In genomic region chr16:73009710-73010109, GRCh38 we compare ENCODE assay signal across 7 cellular contexts. TPM values are rescaled to one million over a fixed set of nuclear protein-coding genes. Genes with fewer than 3 reads are reported as not detected.
DNase-seq lines count a peak whose midpoint lies in the region; ATAC-seq and TF ChIP-seq lines count a peak whose summit lies in the region.
"Not testable (repeated sequence)": the region's sequence is repeated elsewhere in the genome, so short reads cannot be mapped to it uniquely, and the experiment has no call there.

No MANE protein-coding gene starts in this region.

- peak overlapping the region; percentile 43 for H3K4me2 ChIP-seq in BLaER1

- peak; percentile 6 for DNase-seq in NCI-H69 (lab: John Stamatoyannopoulos, UW)
- peak; percentile 13 for DNase-seq in activated effector memory CD4-positive, alpha-beta T cell treated with anti-CD3 and anti-CD28 coated beads, Interleukin-2, amount 50 U/mL, for 16 hours
- DNase-seq in left cardiac atrium: peak; percentile 9
- DNase-seq in mesenteric fat pad (ENCODE audit: low spot score): peak; percentile 51
- peak; percentile 22 for DNase-seq in sciatic nerve (ENCODE audit: low spot score)
- peak; percentile 13 for DNase-seq in upper lobe of right lung

- not testable (repeated sequence) for H3K9me3 ChIP-seq in BLaER1, upper lobe of right lung

- H3K27ac ChIP-seq in BLaER1, upper lobe of right lung: not testable (repeated sequence)

- H3K9ac ChIP-seq in BLaER1: not testable (repeated sequence)

- not testable (repeated sequence) for H3K36me3 ChIP-seq in BLaER1, upper lobe of right lung

- not testable (repeated sequence) for TF ChIP-seq CTCF in upper lobe of right lung (IDR thresholded peaks at IDR 0.05)

- not testable (repeated sequence) for H3K4me3 ChIP-seq in BLaER1, upper lobe of right lung

- not testable (repeated sequence) for H4K20me1 ChIP-seq in BLaER1

- H3K27me3 ChIP-seq in BLaER1, upper lobe of right lung: not testable (repeated sequence)

- H3K4me1 ChIP-seq in BLaER1: peaks cover 10% of the 10 kb centered on the region
- not testable (repeated sequence) for H3K4me1 ChIP-seq in upper lobe of right lung

- intact Hi-C loops in left cardiac atrium (cut with DNase I); sciatic nerve (cut with DNase I); upper lobe of right lung (cut with DNase I): not testable (repeated sequence)

- not testable (repeated sequence) for ATAC-seq in left cardiac atrium, sciatic nerve, upper lobe of right lung

RNA-seq across cellular contexts. Expression of gene ZFHX3, which starts 38.2 kb away (rescaled TPM):
- total RNA-seq in left cardiac atrium (10 to 100 TPM; 11.9 to 12.6 TPM), mesenteric fat pad (28.8 TPM), sciatic nerve (44.6 TPM), upper lobe of right lung (29.0 TPM)
